1 cellular context compared by ENCODE assay signal in genomic region chr1:218344814-218345672, GRCh38.
TF ChIP-seq lines count a peak whose summit lies in the region.

Gene TGFB2 (plus strand): TSS chr1:218345336. CDS start chr1:218346702, 1,366 bp downstream.

TF ChIP-seq in HEK293, 187 proteins besides CTCF, POLR2A, EP300 and RAD21 (continued from another document and continues in another):
- no peak for TF ChIP-seq GLI2 (tag by site-specific recombination; IDR thresholded peaks at IDR 0.05; ENCODE audit: borderline replicate concordance, low read depth)
- TF ChIP-seq ZNF426 (tag by site-specific recombination; IDR thresholded peaks at IDR 0.05) = no peak
- no peak for TF ChIP-seq ZIC2 (tag by site-specific recombination; IDR thresholded peaks at IDR 0.05)
- TF ChIP-seq ZBTB10 (tag by site-specific recombination; IDR thresholded peaks at IDR 0.05) = no peak
- no peak; the same call in 1 of the 2 replicates for TF ChIP-seq ZEB2 (tag by site-specific recombination; IDR thresholded peaks at IDR 0.05)
- peak; percentile 52; the same call in 1 of the 2 replicates for TF ChIP-seq MZF1 (tag by site-specific recombination; IDR thresholded peaks at IDR 0.05; ENCODE audit: borderline replicate concordance)
- TF ChIP-seq ZNF146 (tag by site-specific recombination; IDR thresholded peaks at IDR 0.05) = no peak
- no peak for TF ChIP-seq ZBTB7A (tag by site-specific recombination; IDR thresholded peaks at IDR 0.05; ENCODE audit: low read depth)
- TF ChIP-seq SALL2 (tag by site-specific recombination; IDR thresholded peaks at IDR 0.05; ENCODE audit: borderline replicate concordance) = no peak
- peak; percentile 99 for TF ChIP-seq WT1 (tag by site-specific recombination; IDR thresholded peaks at IDR 0.05)
- no peak for TF ChIP-seq ZNF580 (tag by site-specific recombination; IDR thresholded peaks at IDR 0.05)
- no peak; the same call in 1 of the 2 replicates for TF ChIP-seq BCL11A (tag by site-specific recombination; IDR thresholded peaks at IDR 0.05; ENCODE audit: low read depth)
- no peak for TF ChIP-seq HOXC10 (CRISPR knock-in tag; IDR thresholded peaks at IDR 0.05)
- TF ChIP-seq ZNF843 (tag by site-specific recombination; IDR thresholded peaks at IDR 0.05) = 0 out of 2 replicates have a peak, but pooled peaks have one; percentile 18
- no peak for TF ChIP-seq ZNF184 (tag by site-specific recombination; IDR thresholded peaks at IDR 0.05)
- no peak for TF ChIP-seq ZNF324 (tag by site-specific recombination; IDR thresholded peaks at IDR 0.05)
- TF ChIP-seq ZNF514 (tag by site-specific recombination; IDR thresholded peaks at IDR 0.05) = no peak
- no peak for TF ChIP-seq ZNF280D (tag by site-specific recombination; IDR thresholded peaks at IDR 0.05)
- no peak for TF ChIP-seq ZNF223 (tag by site-specific recombination; IDR thresholded peaks at IDR 0.05)
- no peak for TF ChIP-seq ZBTB11 (tag by site-specific recombination; conservative IDR thresholded peaks at IDR 0.05; ENCODE audit: low read depth)
- TF ChIP-seq ZFP37 (tag by site-specific recombination; IDR thresholded peaks at IDR 0.05) = peak; percentile 19; the same call in 1 of the 2 replicates
- no peak for TF ChIP-seq ZNF394 (tag by site-specific recombination; IDR thresholded peaks at IDR 0.05; ENCODE audit: borderline replicate concordance)
- no peak for TF ChIP-seq ZNF24 (tag by site-specific recombination; IDR thresholded peaks at IDR 0.05)
- no peak for TF ChIP-seq SP3 (tag by site-specific recombination; IDR thresholded peaks at IDR 0.05)
- no peak for TF ChIP-seq ZNF621 (tag by site-specific recombination; IDR thresholded peaks at IDR 0.05)
- TF ChIP-seq ZNF133 (tag by site-specific recombination; IDR thresholded peaks at IDR 0.05) = no peak
- TF ChIP-seq ZNF639 (tag by site-specific recombination; IDR thresholded peaks at IDR 0.05) = no peak
- no peak for TF ChIP-seq BCL11B (tag by site-specific recombination; IDR thresholded peaks at IDR 0.05; ENCODE audit: low read depth)
- no peak for TF ChIP-seq ZNF837 (tag by site-specific recombination; IDR thresholded peaks at IDR 0.05)
- no peak for TF ChIP-seq ZNF692 (tag by site-specific recombination; IDR thresholded peaks at IDR 0.05)
- no peak for TF ChIP-seq ZBTB21 (tag by site-specific recombination; IDR thresholded peaks at IDR 0.05)
- no peak for TF ChIP-seq ZNF529 (tag by site-specific recombination; IDR thresholded peaks at IDR 0.05; ENCODE audit: insufficient replicate concordance)
- no peak for TF ChIP-seq ZNF571 (tag by site-specific recombination; IDR thresholded peaks at IDR 0.05)
- peak; percentile 67; the same call in 1 of the 2 replicates for TF ChIP-seq ZNF2 (tag by site-specific recombination; IDR thresholded peaks at IDR 0.05)
- TF ChIP-seq ZNF248 (tag by site-specific recombination; IDR thresholded peaks at IDR 0.05) = no peak
- no peak for TF ChIP-seq ZNF747 (tag by site-specific recombination; IDR thresholded peaks at IDR 0.05)
- no peak for TF ChIP-seq ZNF140 (tag by site-specific recombination; IDR thresholded peaks at IDR 0.05)
- TF ChIP-seq ZNF791 (tag by site-specific recombination; IDR thresholded peaks at IDR 0.05) = no peak
- TF ChIP-seq ZNF830 (tag by site-specific recombination; IDR thresholded peaks at IDR 0.05; ENCODE audit: low read depth) = no peak
- TF ChIP-seq ZFP69B (tag by site-specific recombination; IDR thresholded peaks at IDR 0.05) = no peak
- TF ChIP-seq PATZ1 (tag by site-specific recombination; IDR thresholded peaks at IDR 0.05) = no peak; the same call in none of the 2 replicates
- no peak for TF ChIP-seq KLF9 (tag by site-specific recombination; IDR thresholded peaks at IDR 0.05; ENCODE audit: low read depth)
- TF ChIP-seq ZNF26 (tag by site-specific recombination; IDR thresholded peaks at IDR 0.05) = no peak
- TF ChIP-seq ZNF658 (tag by site-specific recombination; IDR thresholded peaks at IDR 0.05) = no peak
- no peak for TF ChIP-seq ZNF473 (tag by site-specific recombination; IDR thresholded peaks at IDR 0.05)
- TF ChIP-seq GFI1B (tag by site-specific recombination; IDR thresholded peaks at IDR 0.05) = no peak
- no peak for TF ChIP-seq GLIS2 (tag by site-specific recombination; IDR thresholded peaks at IDR 0.05)
- TF ChIP-seq ZNF558 (tag by site-specific recombination; IDR thresholded peaks at IDR 0.05) = no peak
- peak; percentile 93 for TF ChIP-seq ZBTB48 (tag by site-specific recombination; IDR thresholded peaks at IDR 0.05)
- TF ChIP-seq ZNF596 (tag by site-specific recombination; IDR thresholded peaks at IDR 0.05) = no peak
- no peak for TF ChIP-seq ATF2 (tag by site-specific recombination; IDR thresholded peaks at IDR 0.05; ENCODE audit: low read depth)
- TF ChIP-seq ZNF266 (tag by site-specific recombination; IDR thresholded peaks at IDR 0.05; ENCODE audit: low read depth) = no peak
- TF ChIP-seq RBAK (tag by site-specific recombination; IDR thresholded peaks at IDR 0.05) = no peak
